ENCODE assay signal across 20 cellular contexts in the genomic region with DNA sequence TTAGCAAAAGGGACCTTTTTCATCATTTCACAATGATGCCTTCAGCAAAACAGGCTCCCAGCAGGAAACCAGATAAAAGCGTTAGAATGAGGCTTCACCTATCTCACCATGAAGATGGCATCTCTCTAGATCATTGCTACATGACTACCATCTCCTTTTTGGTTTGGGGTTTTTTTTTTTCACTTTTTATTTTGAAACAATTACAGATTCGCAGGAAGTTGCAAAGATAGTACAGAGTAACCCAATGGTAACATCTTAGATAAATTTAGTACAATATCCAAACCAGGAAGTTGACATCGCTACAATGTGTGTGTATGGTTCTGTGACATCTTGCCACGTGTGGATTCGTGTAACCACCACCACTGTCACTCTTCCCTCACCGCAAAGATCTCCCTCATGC.
"Had no signal": no experiment of that assay in that cellular context is flagged by ENCODE, and none has a peak within 500 bp of the region (broad histone marks: within the 10 kb centered on the region; RNA-seq: fewer than 3 reads in every experiment).

No MANE protein-coding gene starts in this region.

- H3K27ac Mint-ChIP-seq: activated CD4-positive, alpha-beta memory T cell treated with anti-CD3 and anti-CD28 coated beads for 36 hours; effector memory CD8-positive, alpha-beta T cell; natural killer cell treated with Interleukin-12 subunit alpha and Interleukin-12 subunit beta and Interleukin-15 and Interleukin-18, amount 100 ng/mL, for 72 hours; stimulated activated naive CD8-positive, alpha-beta T cell treated with anti-CD3 and anti-CD28 coated beads, Interleukin-15, Interleukin-2, amounts not matched to agents 100 ng/mL and 50 ng/mL, for 24 hours had no signal

- H3K36me3 Mint-ChIP-seq: activated CD4-positive, alpha-beta memory T cell treated with anti-CD3 and anti-CD28 coated beads for 36 hours; immature natural killer cell; natural killer cell treated with Interleukin-12 subunit alpha and Interleukin-12 subunit beta and Interleukin-15 and Interleukin-18, amount 100 ng/mL, for 72 hours had no signal

- H3K27ac ChIP-seq: colonic mucosa, hepatocyte, pancreas, tibial artery had no signal

- DNase-seq: activated CD4-positive, alpha-beta memory T cell treated with anti-CD3 and anti-CD28 coated beads for 36 hours; activated CD4-positive, alpha-beta T cell treated with anti-CD3 and anti-CD28 coated beads for 48 hours; activated effector memory CD4-positive, alpha-beta T cell treated with anti-CD3 and anti-CD28 coated beads, Interleukin-2, amount 50 U/mL, for 16 hours; activated T-cell treated with anti-CD3 and anti-CD28 coated beads, Interleukin-2, amount 50 U/mL, for 48 hours; amygdala; colonic mucosa; dorsolateral prefrontal cortex; effector memory CD8-positive, alpha-beta T cell; glutamatergic neuron; immature natural killer cell; pancreas; right cardiac atrium; stimulated activated CD4-positive, alpha-beta T cell treated with anti-CD3 and anti-CD28 coated beads, Interleukin-4, amount 100 ng/mL, for 24 hours; substantia nigra; tibial artery had no signal

- H3K27me3 Mint-ChIP-seq: activated CD4-positive, alpha-beta memory T cell treated with anti-CD3 and anti-CD28 coated beads for 36 hours had no signal

- H3K9me3 Mint-ChIP-seq: activated CD4-positive, alpha-beta memory T cell treated with anti-CD3 and anti-CD28 coated beads for 36 hours; effector memory CD8-positive, alpha-beta T cell; immature natural killer cell; natural killer cell treated with Interleukin-12 subunit alpha and Interleukin-12 subunit beta and Interleukin-15 and Interleukin-18, amount 100 ng/mL, for 72 hours; stimulated activated naive CD8-positive, alpha-beta T cell treated with anti-CD3 and anti-CD28 coated beads, Interleukin-15, Interleukin-2, amounts not matched to agents 100 ng/mL and 50 ng/mL, for 24 hours had no signal

- H3K4me3 ChIP-seq: colonic mucosa, dorsolateral prefrontal cortex, hepatocyte, lung, pancreas, tibial artery had no signal

- H3K9me3 ChIP-seq: colonic mucosa, pancreas, tibial artery had no signal

- ATAC-seq: effector memory CD8-positive, alpha-beta T cell; left lobe of liver; right cardiac atrium had no signal

- H3K27me3 ChIP-seq: hepatocyte, pancreas had no signal

- H3K4me3 Mint-ChIP-seq: activated CD4-positive, alpha-beta memory T cell treated with anti-CD3 and anti-CD28 coated beads for 36 hours; effector memory CD8-positive, alpha-beta T cell; natural killer cell treated with Interleukin-12 subunit alpha and Interleukin-12 subunit beta and Interleukin-15 and Interleukin-18, amount 100 ng/mL, for 72 hours; stimulated activated naive CD8-positive, alpha-beta T cell treated with anti-CD3 and anti-CD28 coated beads, Interleukin-15, Interleukin-2, amounts not matched to agents 100 ng/mL and 50 ng/mL, for 24 hours had no signal

- H3K4me1 Mint-ChIP-seq: immature natural killer cell had no signal

- H3K4me1 ChIP-seq: colonic mucosa, pancreas, tibial artery had no signal

- H3K36me3 ChIP-seq: colonic mucosa, pancreas, tibial artery had no signal
